29 cellular contexts compared by ENCODE assay signal in the genomic region with DNA sequence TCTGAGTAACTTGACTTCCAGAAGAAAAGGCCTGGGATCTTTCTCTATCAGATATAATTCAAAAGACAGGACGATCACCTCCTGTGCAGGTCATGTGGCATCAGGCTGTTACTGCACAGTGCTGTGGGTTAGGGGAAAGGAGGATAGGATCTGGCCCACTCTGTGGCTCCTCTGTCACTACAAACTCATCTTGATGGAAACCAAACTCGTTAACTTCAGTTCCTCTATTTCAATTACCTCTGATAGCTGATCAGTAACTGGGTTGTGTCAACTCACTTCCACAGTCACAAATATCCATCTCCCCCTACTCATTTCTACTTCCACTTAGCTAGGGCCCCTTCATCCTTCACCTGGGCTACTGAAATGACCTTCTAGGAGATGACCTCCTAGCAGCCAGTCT.
"Had no signal": no experiment of that assay in that cellular context is flagged by ENCODE, and none has a peak within 500 bp of the region (broad histone marks: within the 10 kb centered on the region; RNA-seq: fewer than 3 reads in every experiment).

No MANE protein-coding gene starts in this region.

- H3K4me3 ChIP-seq: left ventricle myocardium inferior, lung, neural progenitor cell, right atrium auricular region, right lobe of liver, smooth muscle cell, stomach, testis, thyroid gland, transverse colon, upper lobe of left lung, vagina had no signal

- H3K4me1 Mint-ChIP-seq: immature natural killer cell, mesothelial cell of epicardium, naive B cell, natural killer cell, nephron progenitor cell had no signal

- ATAC-seq: natural killer cell; right lobe of liver; stimulated activated naive B cell treated with anti-CD40 and anti-IgM and Interleukin-4, amounts not matched to agents 10 μg/mL and 1 μg/mL and 100 μg/mL, for 72 hours; stimulated activated naive CD8-positive, alpha-beta T cell treated with anti-CD3 and anti-CD28 coated beads, Interleukin-15, Interleukin-2, amounts not matched to agents 100 U/mL and 50 U/mL, for 24 hours had no signal

- H3K27ac ChIP-seq: left ventricle myocardium inferior, neural progenitor cell, neutrophil, right atrium auricular region, right lobe of liver, stomach, testis, thyroid gland, transverse colon, upper lobe of left lung, vagina had no signal

- H3K4me3 Mint-ChIP-seq: immature natural killer cell; mesothelial cell of epicardium; naive B cell; natural killer cell; nephron progenitor cell; neural progenitor cell; stimulated activated naive B cell treated with anti-CD40 and anti-IgM and Interleukin-4, amounts not matched to agents 10 μg/mL and 1 μg/mL and 100 μg/mL, for 72 hours had no signal

- H3K4me2 ChIP-seq: neural progenitor cell, smooth muscle cell had no signal

- H3K4me1 ChIP-seq: left ventricle myocardium inferior, neural progenitor cell, right lobe of liver, stomach, testis, thyroid gland, transverse colon, upper lobe of left lung, vagina had no signal

- DNase-seq: hypothalamus; immature natural killer cell; kidney; left ventricle myocardium inferior; mesendoderm; naive B cell; natural killer cell; nephron progenitor cell; occipital lobe; right lobe of liver; stimulated activated CD4-positive, alpha-beta T cell treated with anti-CD3 and anti-CD28 coated beads, Interleukin-15, amount 100 ng/mL, for 24 hours; stimulated activated CD4-positive, alpha-beta T cell treated with anti-CD3 and anti-CD28 coated beads, Interleukin-2, amount 100 ng/mL, for 24 hours; stimulated activated CD4-positive, alpha-beta T cell treated with anti-CD3 and anti-CD28 coated beads, Interleukin-4, amount 100 ng/mL, for 1 hour; stimulated activated naive B cell treated with anti-CD40 and anti-IgM and Interleukin-4, amounts not matched to agents 10 μg/mL and 1 μg/mL and 100 μg/mL, for 72 hours; stimulated activated naive CD8-positive, alpha-beta T cell treated with anti-CD3 and anti-CD28 coated beads, Interleukin-15, Interleukin-2, amounts not matched to agents 100 U/mL and 50 U/mL, for 24 hours; stomach; testis; thyroid gland; transverse colon; upper lobe of left lung had no signal

- H2AFZ ChIP-seq: neural progenitor cell had no signal

- H3K9me3 ChIP-seq: left ventricle myocardium inferior, neutrophil, right atrium auricular region, right lobe of liver, stomach, testis, thyroid gland, transverse colon, upper lobe of left lung, vagina had no signal

- FAIRE-seq: islet of Langerhans, kidney had no signal

- H3K36me3 ChIP-seq: left ventricle myocardium inferior, neural progenitor cell, neutrophil, right atrium auricular region, right lobe of liver, stomach, thyroid gland, transverse colon, upper lobe of left lung, vagina had no signal

- H3K27ac Mint-ChIP-seq: immature natural killer cell; mesothelial cell of epicardium; naive B cell; natural killer cell; nephron progenitor cell; neural progenitor cell; progenitor cell of endocrine pancreas; stimulated activated naive B cell treated with anti-CD40 and anti-IgM and Interleukin-4, amounts not matched to agents 10 μg/mL and 1 μg/mL and 100 μg/mL, for 72 hours had no signal

- H3K27me3 ChIP-seq: neural progenitor cell, neutrophil, right atrium auricular region, right lobe of liver, testis, thyroid gland, transverse colon, upper lobe of left lung, vagina had no signal

- H3K9me3 Mint-ChIP-seq: immature natural killer cell; mesothelial cell of epicardium; naive B cell; natural killer cell; nephron progenitor cell; stimulated activated naive B cell treated with anti-CD40 and anti-IgM and Interleukin-4, amounts not matched to agents 10 μg/mL and 1 μg/mL and 100 μg/mL, for 72 hours had no signal

- H3K36me3 Mint-ChIP-seq: immature natural killer cell; mesothelial cell of epicardium; naive B cell; natural killer cell; neural progenitor cell; stimulated activated naive B cell treated with anti-CD40 and anti-IgM and Interleukin-4, amounts not matched to agents 10 μg/mL and 1 μg/mL and 100 μg/mL, for 72 hours had no signal

- H3K9ac ChIP-seq: neural progenitor cell had no signal
